In genomic region chr16:28985611-28986041, GRCh38 we compare ENCODE assay signal across 10 cellular contexts. TPM values are rescaled to one million over a fixed set of nuclear protein-coding genes. Genes with fewer than 3 reads are reported as not detected.
DNase-seq lines count a peak whose midpoint lies in the region; ATAC-seq, FAIRE-seq and TF ChIP-seq lines count a peak whose summit lies in the region.
"Had no signal": no experiment of that assay in that cellular context is flagged by ENCODE, and none has a peak within 500 bp of the region (broad histone marks: within the 10 kb centered on the region; RNA-seq: fewer than 3 reads in every experiment).

No MANE protein-coding gene starts in this region.

- no peak overlapping the region for H3K27ac Mint-ChIP-seq in stimulated activated memory B cell treated with anti-CD40 and anti-IgM and Interleukin-4, amounts not matched to agents 10 μg/mL and 1 μg/mL and 100 μg/mL, for 72 hours

- DNase-seq in GM12891 (ENCODE audit: insufficient read length, low spot score) (no peak), PC-3 (no peak), NCI-H128 (lab: John Stamatoyannopoulos, UW; ENCODE audit: unreplicated experiment) (no peak)
- DNase-seq: hypothalamus had no signal

- H3K9ac ChIP-seq in SU-DHL-6 (ENCODE audit: low read length): peak overlapping the region; percentile 58
- H3K9ac ChIP-seq in duodenal mucosa (ENCODE audit: low read depth in 1 of 2, low read length in 2 of 2): peak overlapping the region; percentile 10 to 35
- H3K9ac ChIP-seq in PC-3 (ENCODE audit: low read length): no peak overlapping the region

- H2AFZ ChIP-seq in SU-DHL-6 (ENCODE audit: low read depth, low read length, severe bottlenecking): no peak overlapping the region
- H2AFZ ChIP-seq in PC-3 (ENCODE audit: low read length): no peak overlapping the region

- H3K36me3 Mint-ChIP-seq in stimulated activated memory B cell treated with anti-CD40 and anti-IgM and Interleukin-4, amounts not matched to agents 10 μg/mL and 1 μg/mL and 100 μg/mL, for 72 hours: peaks cover 89% of the 10 kb centered on the region

- H3K4me1 ChIP-seq in duodenal mucosa (ENCODE audit: control insufficient read depth in 1 of 2, insufficient read depth in 2 of 2, low read length in 2 of 2) (peaks cover 0 to 9% of the 10 kb centered on the region in 2 donors), PC-3 (ENCODE audit: insufficient read depth, low read length) (no peaks in the 10 kb centered on the region)

- CTCF ChIA-PET in PC-3 (lab: Charles Lee): no interaction called here

- H3K27me3 Mint-ChIP-seq in stimulated activated memory B cell treated with anti-CD40 and anti-IgM and Interleukin-4, amounts not matched to agents 10 μg/mL and 1 μg/mL and 100 μg/mL, for 72 hours: no peaks in the 10 kb centered on the region

- H3K4me3 ChIP-seq in SU-DHL-6 (ENCODE audit: insufficient read depth, low read length, poor library complexity, severe bottlenecking) (peak overlapping the region; percentile 48), duodenal mucosa (ENCODE audit: low read depth in 1 of 2, low read length in 2 of 2) (peak overlapping the region; percentile 40 to 58), PC-3 (ENCODE audit: low read length) (no peak overlapping the region)

- H3K9me3 ChIP-seq in SU-DHL-6 (ENCODE audit: insufficient read depth, low read length) (no peaks in the 10 kb centered on the region), duodenal mucosa (ENCODE audit: control insufficient read depth in 1 of 2, low read length in 2 of 2) (no peaks in the 10 kb centered on the region), PC-3 (ENCODE audit: low read length) (no peaks in the 10 kb centered on the region)

- intact Hi-C loops in PC-3 (cut with micrococcal nuclease): no loop called here

- H3K9me2 ChIP-seq in SU-DHL-6 (replicated peaks; ENCODE audit: insufficient read depth, low read length) (no peaks in the 10 kb centered on the region), PC-3 (replicated peaks; ENCODE audit: low read length) (no peaks in the 10 kb centered on the region)

- H3F3A ChIP-seq in SU-DHL-6 (ENCODE audit: insufficient read depth) (no peaks in the 10 kb centered on the region), PC-3 (ENCODE audit: low read length, unreplicated experiment) (no peaks in the 10 kb centered on the region)

- H3K79me2 ChIP-seq in SU-DHL-6 (ENCODE audit: insufficient read depth, low read length): no peaks in the 10 kb centered on the region
- H3K79me2 ChIP-seq in PC-3 (ENCODE audit: low read length): no peaks in the 10 kb centered on the region

- no TSS peak for BruUV-seq in PC-3 (replicated peaks; lab: Mats Ljungman, UMichigan)

- H3K4me3 Mint-ChIP-seq in stimulated activated memory B cell treated with anti-CD40 and anti-IgM and Interleukin-4, amounts not matched to agents 10 μg/mL and 1 μg/mL and 100 μg/mL, for 72 hours: peak overlapping the region; percentile 32

- TF ChIP-seq CTCF in SU-DHL-6 (IDR thresholded peaks at IDR 0.05; ENCODE audit: insufficient read depth, low read length, poor library complexity, severe bottlenecking) (no peak), PC-3 (conservative IDR thresholded peaks at IDR 0.05; ENCODE audit: low read depth, low read length) (no peak)

- TF ChIP-seq POLR2A in GM12891 (IDR thresholded peaks at IDR 0.05; ENCODE audit: low read depth, low read length): no peak

- H3K9me3 Mint-ChIP-seq in stimulated activated memory B cell treated with anti-CD40 and anti-IgM and Interleukin-4, amounts not matched to agents 10 μg/mL and 1 μg/mL and 100 μg/mL, for 72 hours: peaks cover 9% of the 10 kb centered on the region

- no peak overlapping the region for H3K27ac ChIP-seq in SU-DHL-6 (ENCODE audit: low read depth, low read length)
- no peak overlapping the region for H3K27ac ChIP-seq in duodenal mucosa (ENCODE audit: low read depth, low read length)
- H3K27ac ChIP-seq in PC-3 (ENCODE audit: low read length): no peak overlapping the region
- H3K27ac ChIP-seq: HL-60 had no signal

- POLR2A ChIA-PET in PC-3 (lab: Charles Lee; ENCODE audit: unreplicated experiment): no interaction called here

- H3K4me1 Mint-ChIP-seq in stimulated activated memory B cell treated with anti-CD40 and anti-IgM and Interleukin-4, amounts not matched to agents 10 μg/mL and 1 μg/mL and 100 μg/mL, for 72 hours: peaks cover 21% of the 10 kb centered on the region

- no peaks in the 10 kb centered on the region for H3K36me3 ChIP-seq in SU-DHL-6 (ENCODE audit: low read length)
- H3K36me3 ChIP-seq in duodenal mucosa (ENCODE audit: control insufficient read depth in 1 of 2, insufficient read depth in 2 of 2, low read length in 2 of 2): peaks cover 29 to 47% of the 10 kb centered on the region in 2 donors
- H3K36me3 ChIP-seq in PC-3 (ENCODE audit: low read depth, low read length): peaks cover 6% of the 10 kb centered on the region; the same call in 1 of the 2 replicates

- no peaks in the 10 kb centered on the region for H4K20me1 ChIP-seq in SU-DHL-6 (ENCODE audit: low read depth, low read length)
- H4K20me1 ChIP-seq in PC-3 (ENCODE audit: low read length): no peaks in the 10 kb centered on the region

- FAIRE-seq in GM12891 (lab: Jason Lieb, UNC): peak; percentile 9

- H3K27me3 ChIP-seq in SU-DHL-6 (ENCODE audit: low read length) (no peaks in the 10 kb centered on the region), duodenal mucosa (ENCODE audit: control insufficient read depth in 1 of 2, insufficient read depth in 2 of 2, low read length in 2 of 2) (no peaks in the 10 kb centered on the region), PC-3 (ENCODE audit: low read length) (no peaks in the 10 kb centered on the region)

- no peak for ATAC-seq in stimulated activated memory B cell treated with anti-CD40 and anti-IgM and Interleukin-4, amounts not matched to agents 10 μg/mL and 1 μg/mL and 100 μg/mL, for 72 hours
- no peak for ATAC-seq in HG03342 (IDR thresholded peaks at IDR 0.05; ENCODE audit: unreplicated experiment)
- ATAC-seq in PC-3: no peak

- H3K4me2 ChIP-seq in SU-DHL-6 (ENCODE audit: low read depth, low read length, poor library complexity, severe bottlenecking) (peak overlapping the region; percentile 56), PC-3 (ENCODE audit: low read length) (no peak overlapping the region)

TF ChIP-seq in GM12891, 5 proteins besides CTCF, POLR2A, EP300 and RAD21:
- TF ChIP-seq SPI1 (IDR thresholded peaks at IDR 0.05; ENCODE audit: low read depth, low read length) (no peak), POLR2AphosphoS5 (IDR thresholded peaks at IDR 0.05; ENCODE audit: low read depth, low read length) (no peak), POU2F2 (IDR thresholded peaks at IDR 0.05; ENCODE audit: low read depth, low read length) (no peak), PAX5 (IDR thresholded peaks at IDR 0.05; ENCODE audit: insufficient read depth, low read length, severe bottlenecking) (no peak), TAF1 (IDR thresholded peaks at IDR 0.05; ENCODE audit: low read depth, low read length) (no peak)

RNA-seq across cellular contexts. Expression of gene LAT, which starts 0.8 kb away (rescaled TPM):
- 3.6 TPM for polyA plus RNA-seq in GM12891 (2012; ENCODE audit: low read depth, missing spikeins)
- total RNA-seq in PC-3 (2014; rRNA removed): 0.29 and 1.0 TPM in 2 replicates

RNA-seq across cellular contexts. Expression of gene SPNS1, which starts 11.0 kb away (rescaled TPM):
- polyA plus RNA-seq in GM12891 (2012; ENCODE audit: low read depth, missing spikeins): 11.5 TPM
- total RNA-seq in PC-3 (2014; rRNA removed): 44.8 and 50.6 TPM in 2 replicates

RNA-seq across cellular contexts. Expression of gene NFATC2IP, which starts 34.9 kb away (rescaled TPM):
- 27.3 TPM for polyA plus RNA-seq in GM12891 (2012; ENCODE audit: low read depth, missing spikeins)
- total RNA-seq in PC-3 (2014; rRNA removed): 33.3 and 43.9 TPM in 2 replicates

RNA-seq across cellular contexts. Expression of gene CD19, which starts 53.9 kb away (rescaled TPM):
- polyA plus RNA-seq in GM12891 (2012; ENCODE audit: low read depth, missing spikeins): 58.8 TPM
- not detected in 2 replicates for total RNA-seq in PC-3 (2014; rRNA removed)
- total RNA-seq: epithelial cell of proximal tubule had no signal
